Comparison of ENCODE assay signal across 25 cellular contexts in genomic region chr10:47081264-47081663, GRCh38.
A peak's percentile ranks its signal among the peaks of the same experiment; 100 is the strongest.
DNase-seq lines count a peak whose midpoint lies in the region; ATAC-seq and TF ChIP-seq lines count a peak whose summit lies in the region.
"Had no signal": no experiment of that assay in that cellular context is flagged by ENCODE, and none has a peak within 500 bp of the region (broad histone marks: within the 10 kb centered on the region; RNA-seq: fewer than 3 reads in every experiment).

No MANE protein-coding gene starts in this region.

- no peak overlapping the region for H4K8ac ChIP-seq in neuronal stem cell (ENCODE audit: low read depth, low read length)

- no peaks in the 10 kb centered on the region for H3K79me1 ChIP-seq in neuronal stem cell (ENCODE audit: low read depth, low read length)

- H2AK5ac ChIP-seq in neuronal stem cell (ENCODE audit: low read depth, low read length): no peak overlapping the region

- H2BK15ac ChIP-seq in neuronal stem cell (ENCODE audit: low read length): no peak overlapping the region

- H3K27me3 ChIP-seq in DND-41 (ENCODE audit: insufficient read depth, low read length, poor library complexity) (no peaks in the 10 kb centered on the region), neuronal stem cell (ENCODE audit: control insufficient read depth in 3 of 3, insufficient read depth in 3 of 3, low read depth in 1 of 3, low read length in 3 of 3) (no peaks in the 10 kb centered on the region)
- no peaks in the 10 kb centered on the region for H3K27me3 ChIP-seq in naive thymus-derived CD4-positive, alpha-beta T cell (ENCODE audit: control insufficient read depth in 2 of 2, insufficient read depth in 2 of 2, low read length in 2 of 2)
- H3K27me3 ChIP-seq: breast epithelium, suprapubic skin, upper lobe of left lung had no signal

- H3K4me3 Mint-ChIP-seq in activated naive CD4-positive, alpha-beta T cell treated with anti-CD3 and anti-CD28 coated beads for 36 hours: no peak overlapping the region
- H3K4me3 Mint-ChIP-seq in naive thymus-derived CD4-positive, alpha-beta T cell: peak overlapping the region in 4 of 10 donors; percentile 0 to 57 (median 22)
- H3K4me3 Mint-ChIP-seq in MCF 10A (ENCODE audit: unreplicated experiment): no peak overlapping the region
- H3K4me3 Mint-ChIP-seq: activated naive CD4-positive, alpha-beta T cell treated with anti-CD3 and anti-CD28 coated beads, Interleukin-2, amount 10 ng/mL, durations not matched to agents 7 days and 5 days; natural killer cell treated with Interleukin-12 subunit alpha and Interleukin-12 subunit beta and Interleukin-15 and Interleukin-18, amount 100 ng/mL, for 72 hours; stimulated activated effector memory CD8-positive, alpha-beta T cell treated with anti-CD3 and anti-CD28 coated beads, Interleukin-12 subunit alpha, Interleukin-12 subunit beta, amount 100 ng/mL, for 72 hours had no signal

- no peak overlapping the region for H3K27ac Mint-ChIP-seq in activated naive CD4-positive, alpha-beta T cell treated with anti-CD3 and anti-CD28 coated beads for 36 hours
- H3K27ac Mint-ChIP-seq in naive thymus-derived CD4-positive, alpha-beta T cell: peak overlapping the region in 5 of 9 donors; percentile 3 to 75 (median 26)
- no peak overlapping the region for H3K27ac Mint-ChIP-seq in MCF 10A (ENCODE audit: low read depth, unreplicated experiment)
- H3K27ac Mint-ChIP-seq: activated naive CD4-positive, alpha-beta T cell treated with anti-CD3 and anti-CD28 coated beads, Interleukin-2, amount 10 ng/mL, durations not matched to agents 7 days and 5 days; natural killer cell treated with Interleukin-12 subunit alpha and Interleukin-12 subunit beta and Interleukin-15 and Interleukin-18, amount 100 ng/mL, for 72 hours; stimulated activated effector memory CD8-positive, alpha-beta T cell treated with anti-CD3 and anti-CD28 coated beads, Interleukin-12 subunit alpha, Interleukin-12 subunit beta, amount 100 ng/mL, for 72 hours had no signal

- H2AFZ ChIP-seq in DND-41 (ENCODE audit: low read depth, low read length): no peak overlapping the region
- no peak overlapping the region for H2AFZ ChIP-seq in neuronal stem cell (ENCODE audit: low read length)

- H3K79me2 ChIP-seq in DND-41 (ENCODE audit: insufficient read depth, low read length): no peaks in the 10 kb centered on the region

- H4K91ac ChIP-seq in neuronal stem cell (ENCODE audit: low read depth, low read length, poor library complexity): no peak overlapping the region

- H3K4me1 ChIP-seq in DND-41 (ENCODE audit: insufficient read depth, low read length) (peaks cover 12% of the 10 kb centered on the region), neuronal stem cell (ENCODE audit: control insufficient read depth in 2 of 2, insufficient read depth in 1 of 2, low read depth in 1 of 2, low read length in 2 of 2) (peaks cover 0 to 18% of the 10 kb centered on the region in 2 donors)
- H3K4me1 ChIP-seq in naive thymus-derived CD4-positive, alpha-beta T cell (ENCODE audit: control insufficient read depth in 2 of 2, insufficient read depth in 2 of 2, low read length in 2 of 2): peaks cover 0 to 9% of the 10 kb centered on the region in 2 donors
- H3K4me1 ChIP-seq: breast epithelium, upper lobe of left lung had no signal

- no peak for TF ChIP-seq CTCF in DND-41 (IDR thresholded peaks at IDR 0.05; ENCODE audit: borderline replicate concordance, extremely low read depth, low read length, poor library complexity, severe bottlenecking)
- TF ChIP-seq CTCF in MCF 10A (IDR thresholded peaks at IDR 0.05; ENCODE audit: unreplicated experiment): no peak

- peaks cover 14% of the 10 kb centered on the region for H3K4me1 Mint-ChIP-seq in activated naive CD4-positive, alpha-beta T cell treated with anti-CD3 and anti-CD28 coated beads for 36 hours (ENCODE audit: low read depth)
- H3K4me1 Mint-ChIP-seq in naive thymus-derived CD4-positive, alpha-beta T cell: peaks cover 8 to 19% (median 13%) of the 10 kb centered on the region in 7 donors
- H3K4me1 Mint-ChIP-seq in MCF 10A (ENCODE audit: insufficient read depth, unreplicated experiment): no peaks in the 10 kb centered on the region
- H3K4me1 Mint-ChIP-seq: activated naive CD4-positive, alpha-beta T cell treated with anti-CD3 and anti-CD28 coated beads, Interleukin-2, amount 10 ng/mL, durations not matched to agents 7 days and 5 days had no signal

- H3K36me3 ChIP-seq in DND-41 (ENCODE audit: insufficient read depth, low read length): no peaks in the 10 kb centered on the region
- no peaks in the 10 kb centered on the region for H3K36me3 ChIP-seq in naive thymus-derived CD4-positive, alpha-beta T cell (ENCODE audit: control insufficient read depth in 2 of 3, insufficient read depth in 3 of 3, low read length in 3 of 3)
- H3K36me3 ChIP-seq in neuronal stem cell (replicated peaks in 1 of 2; ENCODE audit: control insufficient read depth in 2 of 2, insufficient read depth in 2 of 2, low read length in 2 of 2): no peaks in the 10 kb centered on the region
- H3K36me3 ChIP-seq: breast epithelium, suprapubic skin, upper lobe of left lung had no signal

- peak; percentile 43 for DNase-seq in activated naive CD4-positive, alpha-beta T cell treated with anti-CD3 and anti-CD28 coated beads for 36 hours
- DNase-seq in activated naive CD4-positive, alpha-beta T cell treated with Interleukin-2 at 50 U/mL for 16 hours: no peak
- DNase-seq in DND-41 (peak; percentile 50), T follicular helper cell (ENCODE audit: low read depth) (peak; percentile 11), MCF 10A (ENCODE audit: unreplicated experiment) (no peak), kidney tubule cell (ENCODE audit: low spot score) (no peak), neuronal stem cell (ENCODE audit: low spot score) (no peak)
- peak in 6 of 9 donors; percentile 18 to 52 (median 42) for DNase-seq in naive thymus-derived CD4-positive, alpha-beta T cell
- DNase-seq: activated CD4-positive, alpha-beta T cell treated with anti-CD3 and anti-CD28 coated beads for 48 hours; activated naive CD4-positive, alpha-beta T cell treated with anti-CD3 and anti-CD28 coated beads, Interleukin-2, amount 10 ng/mL, durations not matched to agents 7 days and 5 days; anterior cingulate cortex; effector CD4-positive, alpha-beta T cell; hippocampal formation; KG1; left cardiac atrium; NCI-H1436 treated with DMSO at 0.1 percent for 48 hours; NCI-H446 treated with DMSO at 0.1 percent for 48 hours; NCI-H82; T-helper 9 cell; upper lobe of left lung had no signal

- H3K9me3 ChIP-seq in DND-41 (ENCODE audit: insufficient read depth, low read length, severe bottlenecking) (no peaks in the 10 kb centered on the region), neuronal stem cell (replicated peaks in 1 of 2; ENCODE audit: control insufficient read depth in 2 of 2, insufficient read depth in 1 of 2, low read depth in 1 of 2, low read length in 2 of 2) (peaks cover 0 to 3% of the 10 kb centered on the region in 2 donors)
- no peaks in the 10 kb centered on the region for H3K9me3 ChIP-seq in naive thymus-derived CD4-positive, alpha-beta T cell (ENCODE audit: control insufficient read depth in 2 of 3, low read length in 3 of 3)
- H3K9me3 ChIP-seq: breast epithelium, suprapubic skin, upper lobe of left lung had no signal

- peak; percentile 44 for ATAC-seq in DND-41 (ENCODE audit: insufficient read depth, low read depth)
- ATAC-seq in naive thymus-derived CD4-positive, alpha-beta T cell: peak; percentile 38
- ATAC-seq: left cardiac atrium; natural killer cell treated with Interleukin-12 subunit alpha and Interleukin-12 subunit beta and Interleukin-15 and Interleukin-18, amount 100 ng/mL, for 72 hours; stimulated activated effector memory CD8-positive, alpha-beta T cell treated with anti-CD3 and anti-CD28 coated beads, Interleukin-12 subunit alpha, Interleukin-12 subunit beta, amount 100 ng/mL, for 72 hours had no signal

- H2BK12ac ChIP-seq in neuronal stem cell (ENCODE audit: low read length): no peak overlapping the region

- intact Hi-C loops in activated naive CD4-positive, alpha-beta T cell treated with anti-CD3 and anti-CD28 coated beads for 36 hours (cut with micrococcal nuclease): no loop called here
- intact Hi-C loops in naive thymus-derived CD4-positive, alpha-beta T cell (cut with micrococcal nuclease): no loop called here
- intact Hi-C loops in MCF 10A (cut with micrococcal nuclease): no loop called here

- BruUV-seq in MCF 10A (replicated peaks; lab: Mats Ljungman, UMichigan): no TSS peak

- no peak overlapping the region for H3K4me3 ChIP-seq in DND-41 (ENCODE audit: low read depth in 1 of 2, low read length in 2 of 2)
- H3K4me3 ChIP-seq in naive thymus-derived CD4-positive, alpha-beta T cell (ENCODE audit: low read length): no peak overlapping the region
- no peak overlapping the region for H3K4me3 ChIP-seq in neuronal stem cell (ENCODE audit: low read length in 2 of 2)
- H3K4me3 ChIP-seq: breast epithelium, suprapubic skin, upper lobe of left lung had no signal

- no peak overlapping the region for H3K23ac ChIP-seq in neuronal stem cell (ENCODE audit: low read depth, low read length, poor library complexity)

- no peak overlapping the region for H3K4ac ChIP-seq in neuronal stem cell (ENCODE audit: low read length)

- POLR2A ChIA-PET in naive thymus-derived CD4-positive, alpha-beta T cell (lab: Charles Lee): no interaction called here
- POLR2A ChIA-PET in MCF 10A (lab: Yijun Ruan, JAX): no interaction called here

- H3K27me3 Mint-ChIP-seq in activated naive CD4-positive, alpha-beta T cell treated with anti-CD3 and anti-CD28 coated beads for 36 hours (ENCODE audit: low read depth): no peaks in the 10 kb centered on the region
- H3K27me3 Mint-ChIP-seq in naive thymus-derived CD4-positive, alpha-beta T cell: no peaks in the 10 kb centered on the region
- peaks cover 11% of the 10 kb centered on the region for H3K27me3 Mint-ChIP-seq in MCF 10A (ENCODE audit: insufficient read depth, unreplicated experiment)

- H3K4me2 ChIP-seq in DND-41 (ENCODE audit: insufficient read depth, low read length) (no peak overlapping the region), neuronal stem cell (ENCODE audit: insufficient read depth, low read length, poor library complexity, severe bottlenecking) (no peak overlapping the region)

- H3K9ac ChIP-seq in DND-41 (ENCODE audit: low read depth, low read length) (no peak overlapping the region), neuronal stem cell (ENCODE audit: low read depth, low read length, poor library complexity) (no peak overlapping the region)

- H3K27ac ChIP-seq in DND-41 (ENCODE audit: low read length) (no peak overlapping the region), neuronal stem cell (replicated peaks; ENCODE audit: low read length) (no peak overlapping the region)
- no peak overlapping the region for H3K27ac ChIP-seq in naive thymus-derived CD4-positive, alpha-beta T cell (ENCODE audit: low read depth, low read length)
- H3K27ac ChIP-seq: breast epithelium, suprapubic skin, upper lobe of left lung, VCaP had no signal

- H4K20me1 ChIP-seq in DND-41 (ENCODE audit: insufficient read depth, low read length): no peaks in the 10 kb centered on the region

- H3K36me3 Mint-ChIP-seq in activated naive CD4-positive, alpha-beta T cell treated with anti-CD3 and anti-CD28 coated beads for 36 hours (ENCODE audit: low read depth): no peaks in the 10 kb centered on the region
- H3K36me3 Mint-ChIP-seq in naive thymus-derived CD4-positive, alpha-beta T cell: peaks cover 0 to 3% (median 0%) of the 10 kb centered on the region in 5 donors
- no peaks in the 10 kb centered on the region for H3K36me3 Mint-ChIP-seq in MCF 10A (ENCODE audit: insufficient read depth, unreplicated experiment)
- H3K36me3 Mint-ChIP-seq: activated naive CD4-positive, alpha-beta T cell treated with anti-CD3 and anti-CD28 coated beads, Interleukin-2, amount 10 ng/mL, durations not matched to agents 7 days and 5 days; natural killer cell treated with Interleukin-12 subunit alpha and Interleukin-12 subunit beta and Interleukin-15 and Interleukin-18, amount 100 ng/mL, for 72 hours; stimulated activated effector memory CD8-positive, alpha-beta T cell treated with anti-CD3 and anti-CD28 coated beads, Interleukin-12 subunit alpha, Interleukin-12 subunit beta, amount 100 ng/mL, for 72 hours had no signal

- CTCF ChIA-PET in activated naive CD4-positive, alpha-beta T cell treated with anti-CD3 and anti-CD28 coated beads for 36 hours (lab: Charles Lee): interaction anchor here (1.1 to 1.8 kb wide), 3 partner anchors 33 to 259 kb away, joined by 3 to 4 read pairs (median 4); no protein-coding TSS in a partner anchor
- CTCF ChIA-PET in naive thymus-derived CD4-positive, alpha-beta T cell (lab: Charles Lee): interaction anchor here (0.9 kb wide), 1 partner anchor 145 kb away, joined by 4 read pairs; no protein-coding TSS in a partner anchor
- CTCF ChIA-PET in MCF 10A (lab: Yijun Ruan, JAX): interaction anchor here (0.9 to 2.5 kb wide), 2 partner anchors 12 to 34 kb away, joined by 3 to 11 read pairs; no protein-coding TSS in a partner anchor

- no peak overlapping the region for H3K14ac ChIP-seq in neuronal stem cell (ENCODE audit: low read length)

- no peak overlapping the region for H3K18ac ChIP-seq in neuronal stem cell (ENCODE audit: low read length)

- H3K9me3 Mint-ChIP-seq in activated naive CD4-positive, alpha-beta T cell treated with anti-CD3 and anti-CD28 coated beads for 36 hours: no peaks in the 10 kb centered on the region
- no peaks in the 10 kb centered on the region for H3K9me3 Mint-ChIP-seq in naive thymus-derived CD4-positive, alpha-beta T cell
- H3K9me3 Mint-ChIP-seq in MCF 10A (ENCODE audit: unreplicated experiment): no peaks in the 10 kb centered on the region
- H3K9me3 Mint-ChIP-seq: activated naive CD4-positive, alpha-beta T cell treated with anti-CD3 and anti-CD28 coated beads, Interleukin-2, amount 10 ng/mL, durations not matched to agents 7 days and 5 days; natural killer cell treated with Interleukin-12 subunit alpha and Interleukin-12 subunit beta and Interleukin-15 and Interleukin-18, amount 100 ng/mL, for 72 hours; stimulated activated effector memory CD8-positive, alpha-beta T cell treated with anti-CD3 and anti-CD28 coated beads, Interleukin-12 subunit alpha, Interleukin-12 subunit beta, amount 100 ng/mL, for 72 hours had no signal

- H2BK120ac ChIP-seq in neuronal stem cell (ENCODE audit: low read depth, low read length): no peak overlapping the region

- no CpG with 5 or more reads among the region's 4 CpGs for WGBS in neuronal stem cell (ENCODE audit: extremely low coverage in 2 of 2, insufficient read length in 2 of 2, insufficient replicate concordance in 1 of 2), 2 donors

- H2BK5ac ChIP-seq in neuronal stem cell (ENCODE audit: low read length): no peak overlapping the region

Comparison
In these comparisons a context has a peak if more than half of its experiments do, and no peak if none do; other contexts are left out.
1. DNase-seq: peak in activated naive CD4-positive, alpha-beta T cell treated with anti-CD3 and anti-CD28 coated beads for 36 hours (single experiment), DND-41 (single experiment), T follicular helper cell (single experiment) and naive thymus-derived CD4-positive, alpha-beta T cell (6 of 9); none in activated naive CD4-positive, alpha-beta T cell treated with Interleukin-2 at 50 U/mL for 16 hours (single experiment), MCF 10A (single experiment), kidney tubule cell (single experiment) and neuronal stem cell (single experiment).
2. H3K27ac Mint-ChIP-seq: peak in naive thymus-derived CD4-positive, alpha-beta T cell (5 of 9); none in activated naive CD4-positive, alpha-beta T cell treated with anti-CD3 and anti-CD28 coated beads for 36 hours (single experiment) and MCF 10A (single experiment).